Comparison of ENCODE assay signal across 14 cellular contexts in genomic region chr16:27759301-27759871, GRCh38.
DNase-seq lines count a peak whose midpoint lies in the region; ATAC-seq, FAIRE-seq and TF ChIP-seq lines count a peak whose summit lies in the region.
"Had no signal": no experiment of that assay in that cellular context is flagged by ENCODE, and none has a peak within 500 bp of the region (broad histone marks: within the 10 kb centered on the region; RNA-seq: fewer than 3 reads in every experiment).

No MANE protein-coding gene starts in this region.

- peaks cover 2% of the 10 kb centered on the region for H3K9me3 ChIP-seq in astrocyte (ENCODE audit: insufficient read depth, low read depth, low read length)
- H3K9me3 ChIP-seq: body of pancreas, right lobe of liver, uterus had no signal

- DNase-seq in HCEC 1CT (peak; percentile 81), astrocyte (ENCODE audit: low read depth) (peak; percentile 78), foreskin keratinocyte (peak in 1 of 2 donors; percentile 59), superior temporal gyrus (ENCODE audit: extremely low spot score) (peak; percentile 32), chondrocyte (ENCODE audit: low spot score) (no peak), kidney glomerular epithelial cell (lab: John Stamatoyannopoulos, UW) (no peak), KG1 (lab: John Stamatoyannopoulos, UW) (no peak)
- DNase-seq: activated CD8-positive, alpha-beta memory T cell treated with anti-CD3 and anti-CD28 coated beads, Interleukin-2, amount 50 U/mL, for 4 hours; heart left ventricle; NCI-H1694; right lobe of liver; uterus had no signal

- H3K4me1 ChIP-seq in astrocyte (ENCODE audit: insufficient read depth, low read length) (peaks cover 33% of the 10 kb centered on the region), foreskin keratinocyte (peaks cover 7% of the 10 kb centered on the region)
- H3K4me1 ChIP-seq: body of pancreas, right lobe of liver, uterus had no signal

- H3K36me3 Mint-ChIP-seq in astrocyte (ENCODE audit: low read depth, unreplicated experiment) (peaks cover 18% of the 10 kb centered on the region), chondrocyte (ENCODE audit: low read depth) (peaks cover 18% of the 10 kb centered on the region)

- H3K36me3 ChIP-seq in astrocyte (ENCODE audit: insufficient read depth, low read length): no peaks in the 10 kb centered on the region
- H3K36me3 ChIP-seq: right lobe of liver, uterus had no signal

- H3K4me3 Mint-ChIP-seq in astrocyte (ENCODE audit: unreplicated experiment) (no peak overlapping the region), chondrocyte (ENCODE audit: unreplicated experiment) (no peak overlapping the region)

- H2AFZ ChIP-seq in astrocyte (ENCODE audit: low read depth, low read length): peak overlapping the region; percentile 35

- H4K20me1 ChIP-seq in astrocyte (ENCODE audit: insufficient read depth, low read length): no peaks in the 10 kb centered on the region

- H3K27me3 Mint-ChIP-seq in astrocyte (ENCODE audit: low read depth, unreplicated experiment) (no peaks in the 10 kb centered on the region), chondrocyte (ENCODE audit: low read depth) (no peaks in the 10 kb centered on the region)

- peaks cover 3% of the 10 kb centered on the region for H3K9me3 Mint-ChIP-seq in astrocyte (ENCODE audit: unreplicated experiment)
- peaks cover 8% of the 10 kb centered on the region for H3K9me3 Mint-ChIP-seq in chondrocyte (ENCODE audit: low read depth)

- H3K27ac ChIP-seq in astrocyte (ENCODE audit: low read depth, low read length): peak overlapping the region; percentile 8
- H3K27ac ChIP-seq in foreskin keratinocyte: no peak overlapping the region
- H3K27ac ChIP-seq: body of pancreas, heart left ventricle, right lobe of liver, uterus had no signal

- H3K9ac ChIP-seq in astrocyte (ENCODE audit: low read length): no peak overlapping the region

- H3K79me2 ChIP-seq in astrocyte (ENCODE audit: insufficient read depth, low read length): no peaks in the 10 kb centered on the region

- H3K27ac Mint-ChIP-seq in astrocyte (ENCODE audit: unreplicated experiment) (no peak overlapping the region), chondrocyte (ENCODE audit: unreplicated experiment) (no peak overlapping the region)

- TF ChIP-seq CTCF in astrocyte (IDR thresholded peaks at IDR 0.05; ENCODE audit: insufficient read depth, low read depth, low read length) (no peak), foreskin keratinocyte (conservative IDR thresholded peaks at IDR 0.05) (no peak), chondrocyte (IDR thresholded peaks at IDR 0.05) (no peak)

- H3K4me3 ChIP-seq in astrocyte (ENCODE audit: insufficient read depth, low read depth, low read length): no peak overlapping the region
- H3K4me3 ChIP-seq: body of pancreas, heart left ventricle, right lobe of liver, uterus had no signal

- peak overlapping the region; percentile 30 for H3K4me2 ChIP-seq in astrocyte (ENCODE audit: low read length)

- H3K4me1 Mint-ChIP-seq in astrocyte (ENCODE audit: low read depth, unreplicated experiment): peaks cover 16% of the 10 kb centered on the region
- H3K4me1 Mint-ChIP-seq in chondrocyte (ENCODE audit: low read depth): peaks cover 18% of the 10 kb centered on the region

- ATAC-seq in foreskin keratinocyte: peak; percentile 77
- ATAC-seq: body of pancreas had no signal

- no peaks in the 10 kb centered on the region for H3K27me3 ChIP-seq in astrocyte (ENCODE audit: insufficient read depth, low read length)
- no peaks in the 10 kb centered on the region for H3K27me3 ChIP-seq in foreskin keratinocyte
- H3K27me3 ChIP-seq: body of pancreas, heart left ventricle, right lobe of liver, uterus had no signal

- no peak for FAIRE-seq in astrocyte (lab: Jason Lieb, UNC)
- FAIRE-seq: TTC549 had no signal

Comparison
In these comparisons a context has a peak if more than half of its experiments do, and no peak if none do; other contexts are left out.
1. DNase-seq: peak in HCEC 1CT (single experiment), astrocyte (single experiment) and superior temporal gyrus (single experiment); none in chondrocyte (single experiment), kidney glomerular epithelial cell (single experiment) and KG1 (single experiment).